ENCODE assay signal across 8 cellular contexts in genomic region chr18:3604260-3604625, GRCh38.
DNase-seq lines count a peak whose midpoint lies in the region; ATAC-seq and TF ChIP-seq lines count a peak whose summit lies in the region.

No MANE protein-coding gene starts in this region.

- intact Hi-C loops in CD8-positive, alpha-beta T cell (cut with DNase I, micrococcal nuclease): loop anchor here (1.0 to 2.0 kb wide), 2 partner anchors 10 to 21 kb away; no protein-coding TSS in a partner anchor

- peaks cover 13% of the 10 kb centered on the region; the same call in 1 of the 2 replicates for H3F3A ChIP-seq in Loucy (ENCODE audit: low read depth)

- H3K27me3 Mint-ChIP-seq in CD8-positive, alpha-beta T cell (ENCODE audit: low read depth): no peaks in the 10 kb centered on the region

- 36% methylated on average over 5 of the region's 5 CpGs for WGBS in thymus

- H4K20me1 ChIP-seq in Loucy (ENCODE audit: insufficient read depth, low read length, poor library complexity, severe bottlenecking): no peaks in the 10 kb centered on the region

- no peak overlapping the region for H3K4me3 Mint-ChIP-seq in CD8-positive, alpha-beta T cell

- peak overlapping the region; percentile 86 for H3K4me2 ChIP-seq in Loucy (ENCODE audit: low read depth, low read length, poor library complexity, severe bottlenecking)

- no peak for DNase-seq in CD8-positive, alpha-beta T cell
- DNase-seq in foreskin fibroblast (no peak), NCI-H1105 (lab: John Stamatoyannopoulos, UW) (no peak), midbrain (lab: John Stamatoyannopoulos, UW) (no peak), NCI-H146 treated with DMSO at 0.1 percent for 48 hours (lab: John Stamatoyannopoulos, UW; ENCODE audit: unreplicated experiment) (no peak)

- H3K9ac ChIP-seq in Loucy (ENCODE audit: low read depth, low read length, poor library complexity, severe bottlenecking): peak overlapping the region; percentile 71

- H3K4me1 ChIP-seq in CD8-positive, alpha-beta T cell (ENCODE audit: insufficient read depth, low read length): peaks cover 44% of the 10 kb centered on the region
- H3K4me1 ChIP-seq in Loucy (ENCODE audit: insufficient read depth, low read length, poor library complexity, severe bottlenecking): peaks cover 45% of the 10 kb centered on the region
- H3K4me1 ChIP-seq in thymus (ENCODE audit: control insufficient read depth, insufficient read depth, low read length): peaks cover 11% of the 10 kb centered on the region

- no peaks in the 10 kb centered on the region for H3K36me3 ChIP-seq in CD8-positive, alpha-beta T cell (ENCODE audit: insufficient read depth, low read length)
- H3K36me3 ChIP-seq in Loucy (ENCODE audit: insufficient read depth, low read length): no peaks in the 10 kb centered on the region
- no peaks in the 10 kb centered on the region for H3K36me3 ChIP-seq in thymus (ENCODE audit: control insufficient read depth, insufficient read depth)

- no peaks in the 10 kb centered on the region for H3K27me3 ChIP-seq in CD8-positive, alpha-beta T cell (ENCODE audit: insufficient read depth, low read length)
- H3K27me3 ChIP-seq in Loucy (ENCODE audit: insufficient read depth, low read length, poor library complexity, severe bottlenecking) (no peaks in the 10 kb centered on the region), thymus (ENCODE audit: control insufficient read depth, insufficient read depth) (no peaks in the 10 kb centered on the region)

- ATAC-seq in CD8-positive, alpha-beta T cell: peak; percentile 10
- peak; percentile 15 for ATAC-seq in GM21737 (IDR thresholded peaks at IDR 0.05; ENCODE audit: unreplicated experiment)

- H3K79me2 ChIP-seq in Loucy (ENCODE audit: insufficient read depth, low read length): no peaks in the 10 kb centered on the region

- peak overlapping the region; percentile 88 for H2AFZ ChIP-seq in Loucy (ENCODE audit: low read length)

- no peak for TF ChIP-seq CTCF in CD8-positive, alpha-beta T cell (IDR thresholded peaks at IDR 0.05)
- TF ChIP-seq CTCF in Loucy (conservative IDR thresholded peaks at IDR 0.05; ENCODE audit: low read length) (no peak), foreskin fibroblast (IDR thresholded peaks at IDR 0.05; ENCODE audit: low read depth, low read length) (no peak)

- CTCF ChIA-PET in CD8-positive, alpha-beta T cell (lab: Charles Lee): interaction anchor here (0.8 to 2.2 kb wide), 6 partner anchors 8 to 322 kb away, joined by 3 to 29 read pairs (median 6); no protein-coding TSS in a partner anchor

- no peaks in the 10 kb centered on the region for H3K9me3 ChIP-seq in CD8-positive, alpha-beta T cell (ENCODE audit: low read length)
- H3K9me3 ChIP-seq in Loucy (ENCODE audit: insufficient read depth, low read depth, low read length) (no peaks in the 10 kb centered on the region), thymus (ENCODE audit: control insufficient read depth) (no peaks in the 10 kb centered on the region)

- H3K9me2 ChIP-seq in Loucy (replicated peaks; ENCODE audit: low read depth, low read length): no peaks in the 10 kb centered on the region

- H3K36me3 Mint-ChIP-seq in CD8-positive, alpha-beta T cell: no peaks in the 10 kb centered on the region

- POLR2A ChIA-PET in CD8-positive, alpha-beta T cell (lab: Charles Lee): interaction anchor here (0.8 to 2.4 kb wide), 4 partner anchors 10 to 156 kb away, joined by 3 to 42 read pairs (median 6); no protein-coding TSS in a partner anchor

- no peaks in the 10 kb centered on the region for H3K9me3 Mint-ChIP-seq in CD8-positive, alpha-beta T cell

- H3K4me1 Mint-ChIP-seq in CD8-positive, alpha-beta T cell (ENCODE audit: low read depth): peaks cover 16% of the 10 kb centered on the region

- H3K27ac Mint-ChIP-seq in CD8-positive, alpha-beta T cell: no peak overlapping the region

- peak overlapping the region; percentile 24 for H3K4me3 ChIP-seq in CD8-positive, alpha-beta T cell (ENCODE audit: low read depth, low read length)
- H3K4me3 ChIP-seq in Loucy (ENCODE audit: low read length, poor library complexity, severe bottlenecking): peak overlapping the region; percentile 75
- peak overlapping the region; percentile 42 to 43 for H3K4me3 ChIP-seq in foreskin fibroblast (ENCODE audit: low read depth in 1 of 2, low read length in 2 of 2)
- H3K4me3 ChIP-seq in thymus (ENCODE audit: low read length): no peak overlapping the region

- H3K27ac ChIP-seq in CD8-positive, alpha-beta T cell (ENCODE audit: low read depth, low read length): no peak overlapping the region
- H3K27ac ChIP-seq in thymus (ENCODE audit: low read depth): peak overlapping the region; percentile 46
